In genomic region chr20:44143896-44144295, GRCh38 we compare ENCODE assay signal across 1 cellular context.
TF ChIP-seq lines count a peak whose summit lies in the region.

No MANE protein-coding gene starts in this region.

TF ChIP-seq in IMR-90, 13 proteins besides CTCF, POLR2A, EP300 and RAD21 (continued from another document):
- TF ChIP-seq ELK1 (IDR thresholded peaks at IDR 0.05; ENCODE audit: borderline replicate concordance, low read depth, low read length) (no peak), RCOR1 (IDR thresholded peaks at IDR 0.05; ENCODE audit: insufficient replicate concordance, low read length) (no peak), MAFK (IDR thresholded peaks at IDR 0.05; ENCODE audit: low read depth, low read length) (no peak)
